14 cellular contexts compared by ENCODE assay signal in genomic region chr10:60388116-60388515, GRCh38. TPM values are rescaled to one million over a fixed set of nuclear protein-coding genes. Genes with fewer than 3 reads are reported as not detected.
DNase-seq lines count a peak whose midpoint lies in the region; ATAC-seq and TF ChIP-seq lines count a peak whose summit lies in the region.
"Had no signal": no experiment of that assay in that cellular context is flagged by ENCODE, and none has a peak within 500 bp of the region (broad histone marks: within the 10 kb centered on the region; RNA-seq: fewer than 3 reads in every experiment).

No MANE protein-coding gene starts in this region.

- peaks cover 27% of the 10 kb centered on the region for H3K4me1 Mint-ChIP-seq in stimulated activated memory B cell treated with anti-CD40 and anti-IgM and Interleukin-4, amounts not matched to agents 10 μg/mL and 1 μg/mL and 100 μg/mL, for 72 hours

- H3K4me3 ChIP-seq in iPS-20b (ENCODE audit: low read length) (0 out of 2 replicates have a peak overlapping the region, but pooled peaks have one; percentile 7), upper lobe of right lung (no peak overlapping the region)
- H3K4me3 ChIP-seq: MG63, PC-9 had no signal

- H3K36me3 Mint-ChIP-seq in stimulated activated memory B cell treated with anti-CD40 and anti-IgM and Interleukin-4, amounts not matched to agents 10 μg/mL and 1 μg/mL and 100 μg/mL, for 72 hours, result no peaks in the 10 kb centered on the region
- H3K36me3 Mint-ChIP-seq: CD8-positive, alpha-beta T cell had no signal

- H3K36me3 ChIP-seq in iPS-20b (ENCODE audit: insufficient read depth, low read depth, low read length) (no peaks in the 10 kb centered on the region), upper lobe of right lung (no peaks in the 10 kb centered on the region)
- H3K36me3 ChIP-seq: MG63 had no signal

- POLR2A ChIA-PET in GM10248 (lab: Yijun Ruan, JAX), result no interaction called here

- intact Hi-C loops in upper lobe of right lung (cut with DNase I), result no loop called here

- no peaks in the 10 kb centered on the region for H3K9me3 Mint-ChIP-seq in stimulated activated memory B cell treated with anti-CD40 and anti-IgM and Interleukin-4, amounts not matched to agents 10 μg/mL and 1 μg/mL and 100 μg/mL, for 72 hours
- H3K9me3 Mint-ChIP-seq: CD8-positive, alpha-beta T cell had no signal

- peaks cover 16% of the 10 kb centered on the region; the same call in 1 of the 2 replicates for H3K4me1 ChIP-seq in iPS-20b (ENCODE audit: insufficient read depth, low read length)
- peaks cover 6% of the 10 kb centered on the region for H3K4me1 ChIP-seq in upper lobe of right lung

- peaks cover 10% of the 10 kb centered on the region; the same call in 1 of the 2 replicates for H3K27me3 ChIP-seq in iPS-20b (ENCODE audit: insufficient read depth, low read length)
- no peaks in the 10 kb centered on the region for H3K27me3 ChIP-seq in upper lobe of right lung
- H3K27me3 ChIP-seq: MG63 had no signal

- no peaks in the 10 kb centered on the region for H3K27me3 Mint-ChIP-seq in stimulated activated memory B cell treated with anti-CD40 and anti-IgM and Interleukin-4, amounts not matched to agents 10 μg/mL and 1 μg/mL and 100 μg/mL, for 72 hours

- CTCF ChIA-PET in GM10248 (lab: Yijun Ruan, JAX), result interaction anchor here (1.1 kb wide), 1 partner anchor 10 kb away, joined by 3 read pairs; no protein-coding TSS in a partner anchor

- TF ChIP-seq CTCF in VCaP (conservative IDR thresholded peaks at IDR 0.05), result no peak
- TF ChIP-seq CTCF in GM10248 (IDR thresholded peaks at IDR 0.05; ENCODE audit: control extremely low read depth, extremely low read depth, low read depth, missing control alignments), result no peak
- no peak for TF ChIP-seq CTCF in upper lobe of right lung (IDR thresholded peaks at IDR 0.05)

- no peak overlapping the region for H3K4me3 Mint-ChIP-seq in stimulated activated memory B cell treated with anti-CD40 and anti-IgM and Interleukin-4, amounts not matched to agents 10 μg/mL and 1 μg/mL and 100 μg/mL, for 72 hours
- H3K4me3 Mint-ChIP-seq: CD8-positive, alpha-beta T cell had no signal

- peak overlapping the region; percentile 59 for H3K27ac Mint-ChIP-seq in stimulated activated memory B cell treated with anti-CD40 and anti-IgM and Interleukin-4, amounts not matched to agents 10 μg/mL and 1 μg/mL and 100 μg/mL, for 72 hours
- H3K27ac Mint-ChIP-seq: CD8-positive, alpha-beta T cell had no signal

- peak; percentile 18 for DNase-seq in NCI-H69 (lab: John Stamatoyannopoulos, UW)
- DNase-seq in glomerular visceral epithelial cell (ENCODE audit: extremely low spot score), result no peak
- no peak for DNase-seq in GM10248 (ENCODE audit: extremely low spot score)
- no peak for DNase-seq in SHP77 (lab: John Stamatoyannopoulos, UW)
- DNase-seq in upper lobe of right lung, result no peak
- DNase-seq: CD8-positive, alpha-beta T cell; KG1; MG63; NCI-H1105 treated with DMSO at 0.1 percent for 48 hours; NCI-H510A treated with DMSO at 0.1 percent for 48 hours; PC-9 had no signal

- no peak overlapping the region for H3K9ac ChIP-seq in iPS-20b (ENCODE audit: low read depth, low read length)

- H3K27ac ChIP-seq in VCaP (peak overlapping the region; percentile 35), iPS-20b (ENCODE audit: low read length) (no peak overlapping the region), upper lobe of right lung (no peak overlapping the region)
- H3K27ac ChIP-seq: PC-9 had no signal

- ATAC-seq in stimulated activated memory B cell treated with anti-CD40 and anti-IgM and Interleukin-4, amounts not matched to agents 10 μg/mL and 1 μg/mL and 100 μg/mL, for 72 hours, result no peak
- ATAC-seq in upper lobe of right lung, result no peak
- ATAC-seq: CD8-positive, alpha-beta T cell had no signal

- H3K9me3 ChIP-seq in iPS-20b (ENCODE audit: insufficient read depth, low read depth, low read length), result no peaks in the 10 kb centered on the region
- no peaks in the 10 kb centered on the region for H3K9me3 ChIP-seq in upper lobe of right lung
- H3K9me3 ChIP-seq: MG63 had no signal

RNA-seq across cellular contexts. Expression of gene ANK3, which starts 1.6 kb away (rescaled TPM):
- 91.1 TPM for total RNA-seq in upper lobe of right lung
